11 cellular contexts compared by ENCODE assay signal in the genomic region with DNA sequence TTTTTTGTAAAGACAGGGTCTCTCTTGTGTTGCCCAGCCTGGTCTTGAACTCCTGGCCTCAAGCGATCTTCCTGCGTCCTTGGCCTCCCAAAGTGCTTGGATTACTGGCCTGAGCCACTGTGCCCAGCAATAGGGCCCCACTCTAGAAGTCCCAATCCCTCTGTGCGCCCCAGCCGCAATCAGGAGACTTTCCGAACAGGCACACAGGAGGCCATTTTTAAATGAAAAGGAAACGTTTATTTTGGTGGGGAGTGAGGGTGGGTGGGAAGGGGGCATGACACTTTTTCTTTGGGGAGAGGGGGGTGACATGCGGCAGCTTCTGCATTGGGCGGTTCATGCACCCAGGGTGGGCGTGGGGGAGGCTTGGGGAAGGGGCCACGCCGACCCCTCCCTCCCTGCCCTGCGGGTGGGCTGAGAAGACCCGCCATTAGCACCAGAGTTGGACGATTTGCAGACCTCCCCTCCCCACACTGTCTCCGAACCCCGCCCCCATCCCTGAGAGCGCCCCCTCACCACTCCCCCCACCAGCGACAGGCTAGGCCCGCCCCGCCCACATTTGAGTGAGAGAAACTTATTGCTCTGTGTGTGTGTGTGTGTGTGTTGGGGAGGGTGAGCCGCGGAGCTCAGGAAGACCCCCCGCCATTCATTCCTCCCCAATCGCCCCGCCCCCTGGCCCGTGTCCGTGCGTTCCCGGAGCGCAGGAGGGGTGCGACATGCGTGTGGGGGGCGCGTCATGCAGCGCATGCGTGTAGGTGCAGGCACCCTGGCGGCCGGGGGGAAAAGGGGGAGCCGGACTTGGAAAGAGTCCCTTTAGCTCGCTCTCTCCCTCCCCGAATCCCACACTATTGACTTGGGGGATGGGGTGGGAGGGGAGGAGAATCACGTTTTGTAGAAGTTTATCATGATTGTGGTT. TPM values are rescaled to one million over a fixed set of nuclear protein-coding genes. Genes with fewer than 3 reads are reported as not detected.
A peak's percentile ranks its signal among the peaks of the same experiment; 100 is the strongest.
DNase-seq lines count a peak whose midpoint lies in the region; ATAC-seq, FAIRE-seq and TF ChIP-seq lines count a peak whose summit lies in the region.
"Had no signal": no experiment of that assay in that cellular context is flagged by ENCODE, and none has a peak within 500 bp of the region (broad histone marks: within the 10 kb centered on the region; RNA-seq: fewer than 3 reads in every experiment).

No MANE protein-coding gene starts in this region.

- FAIRE-seq in H54 (lab: Jason Lieb, UNC): no peak

- H3K9me2 ChIP-seq in PC-3 (replicated peaks; ENCODE audit: low read length): no peaks in the 10 kb centered on the region

- H3K9ac ChIP-seq in PC-3 (ENCODE audit: low read length) (no peak overlapping the region), iPS-18a (ENCODE audit: low read length) (peak overlapping the region; percentile 51)

- peaks cover 0 to 2% (median 0%) of the 10 kb centered on the region in 8 donors for H3K9me3 Mint-ChIP-seq in CD4-positive, alpha-beta memory T cell
- no peaks in the 10 kb centered on the region for H3K9me3 Mint-ChIP-seq in activated CD4-positive, alpha-beta T cell treated with anti-CD3 and anti-CD28 coated beads, Interleukin-2, amount 10 ng/mL, durations not matched to agents 24 days and 14 days

- no peaks in the 10 kb centered on the region for H3F3A ChIP-seq in PC-3 (ENCODE audit: low read length, unreplicated experiment)

- POLR2A ChIA-PET in A673 (lab: Charles Lee; ENCODE audit: low non-redundant PET) (no interaction called here), PC-3 (lab: Charles Lee; ENCODE audit: unreplicated experiment) (no interaction called here)
- POLR2A ChIA-PET in CD4-positive, alpha-beta memory T cell (lab: Charles Lee; ENCODE audit: partially characterized antibody): no interaction called here

- no peak overlapping the region for H3K4me3 Mint-ChIP-seq in CD4-positive, alpha-beta memory T cell
- H3K4me3 Mint-ChIP-seq in activated CD4-positive, alpha-beta T cell treated with anti-CD3 and anti-CD28 coated beads, Interleukin-2, amount 10 ng/mL, durations not matched to agents 24 days and 14 days: no peak overlapping the region
- H3K4me3 Mint-ChIP-seq: natural killer cell had no signal

- peaks cover 5 to 19% (median 13%) of the 10 kb centered on the region in 4 donors for H3K4me1 Mint-ChIP-seq in CD4-positive, alpha-beta memory T cell
- peaks cover 12% of the 10 kb centered on the region for H3K4me1 Mint-ChIP-seq in activated CD4-positive, alpha-beta T cell treated with anti-CD3 and anti-CD28 coated beads, Interleukin-2, amount 10 ng/mL, durations not matched to agents 24 days and 14 days

- peak; percentile 94 for DNase-seq in A673 (ENCODE audit: low spot score)
- DNase-seq in H54 (ENCODE audit: insufficient read length, low spot score): no peak
- DNase-seq in PC-3: peak; percentile 56
- no peak for DNase-seq in dedifferentiated amniotic fluid mesenchymal stem cell (ENCODE audit: extremely low spot score)
- DNase-seq in T1000 (lab: John Stamatoyannopoulos, UW): no peak
- no peak for DNase-seq in CD4-positive, alpha-beta memory T cell
- DNase-seq in activated CD4-positive, alpha-beta T cell treated with anti-CD3 and anti-CD28 coated beads, Interleukin-2, amount 10 ng/mL, durations not matched to agents 24 days and 14 days: no peak
- DNase-seq: activated naive CD4-positive, alpha-beta T cell treated with anti-CD3 and anti-CD28 coated beads, Interleukin-2, amount 50 U/mL, for 16 hours; DMS79; natural killer cell had no signal

- no peaks in the 10 kb centered on the region for H3K79me2 ChIP-seq in PC-3 (ENCODE audit: low read length)

- peak overlapping the region; percentile 77 for H3K4me2 ChIP-seq in PC-3 (ENCODE audit: low read length)

- H3K27me3 ChIP-seq in A673 (replicated peaks; ENCODE audit: insufficient read depth, low read depth, low read length, poor library complexity) (peaks cover 18% of the 10 kb centered on the region), PC-3 (ENCODE audit: low read length) (peaks cover 27% of the 10 kb centered on the region), iPS-18a (ENCODE audit: control insufficient read depth, insufficient read depth, low read length) (peaks cover 24% of the 10 kb centered on the region)
- H3K27me3 ChIP-seq in CD4-positive, alpha-beta memory T cell (ENCODE audit: insufficient read depth, low read length): peaks cover 37% of the 10 kb centered on the region

- H4K20me1 ChIP-seq in PC-3 (ENCODE audit: low read length): no peaks in the 10 kb centered on the region

- H3K27ac Mint-ChIP-seq in CD4-positive, alpha-beta memory T cell: no peak overlapping the region
- no peak overlapping the region for H3K27ac Mint-ChIP-seq in activated CD4-positive, alpha-beta T cell treated with anti-CD3 and anti-CD28 coated beads, Interleukin-2, amount 10 ng/mL, durations not matched to agents 24 days and 14 days
- H3K27ac Mint-ChIP-seq: natural killer cell had no signal

- BruUV-seq in A673 (replicated peaks; lab: Mats Ljungman, UMichigan): no TSS peak
- BruUV-seq in PC-3 (replicated peaks; lab: Mats Ljungman, UMichigan): no TSS peak

- CTCF ChIA-PET in A673 (lab: Charles Lee): interaction anchor here (0.5 to 1.3 kb wide), 4 partner anchors 14 to 671 kb away, joined by 3 to 18 read pairs (median 12); partner anchors contain the start of gene KCNC3
- CTCF ChIA-PET in PC-3 (lab: Charles Lee): interaction anchor here (1.2 kb wide), 1 partner anchor 17 kb away, joined by 15 read pairs; the partner anchor contains the start of gene KCNC3
- CTCF ChIA-PET in CD4-positive, alpha-beta memory T cell (lab: Charles Lee; ENCODE audit: partially characterized antibody): no interaction called here

- H3K9me3 ChIP-seq in A673 (ENCODE audit: low read depth, low read length, poor library complexity, severe bottlenecking): no peaks in the 10 kb centered on the region
- H3K9me3 ChIP-seq in PC-3 (ENCODE audit: low read length): no peaks in the 10 kb centered on the region
- H3K9me3 ChIP-seq in iPS-18a (ENCODE audit: control insufficient read depth, low read depth, low read length): no peaks in the 10 kb centered on the region
- no peaks in the 10 kb centered on the region for H3K9me3 ChIP-seq in CD4-positive, alpha-beta memory T cell (ENCODE audit: control insufficient read depth in 1 of 2, low read length in 2 of 2)

- TF ChIP-seq POLR2A in H54 (IDR thresholded peaks at IDR 0.05; ENCODE audit: low read depth, low read length): 0 out of 2 replicates have a peak, but pooled peaks have one; percentile 25

- H3K36me3 Mint-ChIP-seq in CD4-positive, alpha-beta memory T cell: no peaks in the 10 kb centered on the region
- peaks cover 3% of the 10 kb centered on the region for H3K36me3 Mint-ChIP-seq in activated CD4-positive, alpha-beta T cell treated with anti-CD3 and anti-CD28 coated beads, Interleukin-2, amount 10 ng/mL, durations not matched to agents 24 days and 14 days (ENCODE audit: low read depth)
- H3K36me3 Mint-ChIP-seq: natural killer cell had no signal

- H3K4me1 ChIP-seq in A673 (ENCODE audit: insufficient read depth, low read length, poor library complexity, severe bottlenecking) (peaks cover 23% of the 10 kb centered on the region), PC-3 (ENCODE audit: insufficient read depth, low read length) (peaks cover 4% of the 10 kb centered on the region), iPS-18a (ENCODE audit: control insufficient read depth, low read depth, low read length) (peaks cover 9% of the 10 kb centered on the region)
- peaks cover 5% of the 10 kb centered on the region for H3K4me1 ChIP-seq in CD4-positive, alpha-beta memory T cell (ENCODE audit: insufficient read depth, low read length)

- H3K27me3 Mint-ChIP-seq in CD4-positive, alpha-beta memory T cell: peaks cover 41 to 56% of the 10 kb centered on the region in 2 donors
- peaks cover 63% of the 10 kb centered on the region for H3K27me3 Mint-ChIP-seq in activated CD4-positive, alpha-beta T cell treated with anti-CD3 and anti-CD28 coated beads, Interleukin-2, amount 10 ng/mL, durations not matched to agents 24 days and 14 days

- intact Hi-C loops in A673 (cut with micrococcal nuclease; ENCODE audit: unreplicated experiment) (no loop called here), PC-3 (cut with micrococcal nuclease) (no loop called here)
- intact Hi-C loops in CD4-positive, alpha-beta memory T cell (cut with micrococcal nuclease): no loop called here
- intact Hi-C loops in activated CD4-positive, alpha-beta T cell treated with anti-CD3 and anti-CD28 coated beads, Interleukin-2, amount 10 ng/mL, durations not matched to agents 24 days and 14 days (cut with micrococcal nuclease): no loop called here

- H3K4me3 ChIP-seq in A673 (ENCODE audit: low read depth, low read length, poor library complexity, severe bottlenecking): peak overlapping the region; percentile 32
- H3K4me3 ChIP-seq in PC-3 (ENCODE audit: low read length): peak overlapping the region; percentile 63
- peak overlapping the region; percentile 61 for H3K4me3 ChIP-seq in iPS-18a (ENCODE audit: low read length)
- H3K4me3 ChIP-seq in CD4-positive, alpha-beta memory T cell (ENCODE audit: low read length in 2 of 2): no peak overlapping the region

- ATAC-seq in PC-3: peak; percentile 51
- ATAC-seq: natural killer cell had no signal

- H3K36me3 ChIP-seq in A673 (ENCODE audit: insufficient read depth, low read length, poor library complexity, severe bottlenecking) (no peaks in the 10 kb centered on the region), PC-3 (ENCODE audit: low read depth, low read length) (peaks cover 12% of the 10 kb centered on the region), iPS-18a (ENCODE audit: control insufficient read depth, low read depth, low read length) (no peaks in the 10 kb centered on the region)
- no peaks in the 10 kb centered on the region for H3K36me3 ChIP-seq in CD4-positive, alpha-beta memory T cell (ENCODE audit: insufficient read depth, low read length)

- TF ChIP-seq CTCF in A673 (conservative IDR thresholded peaks at IDR 0.05; ENCODE audit: low read depth, low read length) (0 out of 2 replicates have a peak, but pooled peaks have one; percentile 12), PC-3 (conservative IDR thresholded peaks at IDR 0.05; ENCODE audit: low read depth, low read length) (no peak)

- H3K27ac ChIP-seq in A673 (ENCODE audit: low read depth, low read length, poor library complexity, severe bottlenecking) (no peak overlapping the region), PC-3 (ENCODE audit: low read length) (no peak overlapping the region), iPS-18a (ENCODE audit: low read length) (no peak overlapping the region)
- no peak overlapping the region for H3K27ac ChIP-seq in CD4-positive, alpha-beta memory T cell (ENCODE audit: low read depth, low read length)

- H2AFZ ChIP-seq in PC-3 (ENCODE audit: low read length): peak overlapping the region; percentile 44

RNA-seq across cellular contexts. Expression of gene KCNC3, which starts 17.2 kb away (rescaled TPM):
- total RNA-seq in A673 (2021): 6.4 and 6.7 TPM in 2 replicates
- total RNA-seq in PC-3 (2014; rRNA removed): 3.1 and 3.6 TPM in 2 replicates
- 1 to 10 TPM; 1.6 to 1.7 TPM for total RNA-seq in CD4-positive, alpha-beta memory T cell
- not detected for polyA plus RNA-seq in CD4-positive, alpha-beta memory T cell
- 20.3 TPM in 2 replicates for total RNA-seq in activated CD4-positive, alpha-beta T cell treated with anti-CD3 and anti-CD28 coated beads, Interleukin-2, amount 10 ng/mL, durations not matched to agents 24 days and 14 days

RNA-seq across cellular contexts. Expression of gene NAPSA, which starts 53.5 kb away (rescaled TPM):
- total RNA-seq in A673 (2021) (0.47 and 0.63 TPM in 2 replicates), PC-3 (2014; rRNA removed) (1.2 and 3.0 TPM in 2 replicates)
- 1 to 10 TPM; 4.8 to 6.6 TPM for total RNA-seq in CD4-positive, alpha-beta memory T cell
- under 1 TPM; 0.57 to 0.61 TPM for polyA plus RNA-seq in CD4-positive, alpha-beta memory T cell
- 13.6 and 18.0 TPM in 2 replicates for total RNA-seq in activated CD4-positive, alpha-beta T cell treated with anti-CD3 and anti-CD28 coated beads, Interleukin-2, amount 10 ng/mL, durations not matched to agents 24 days and 14 days

Comparison
In these comparisons a context has a peak if more than half of its experiments do, and no peak if none do; other contexts are left out.
1. DNase-seq: peak in A673 (single experiment) and PC-3 (single experiment); none in H54 (single experiment), dedifferentiated amniotic fluid mesenchymal stem cell (single experiment), T1000 (single experiment), CD4-positive, alpha-beta memory T cell (0 of 5) and activated CD4-positive, alpha-beta T cell treated with anti-CD3 and anti-CD28 coated beads, Interleukin-2, amount 10 ng/mL, durations not matched to agents 24 days and 14 days (single experiment).
2. H3K4me3 ChIP-seq: peak in A673 (single experiment), PC-3 (single experiment) and iPS-18a (single experiment); none in CD4-positive, alpha-beta memory T cell (0 of 2).